Comparison of ENCODE assay signal across 1 cellular context in the genomic region with DNA sequence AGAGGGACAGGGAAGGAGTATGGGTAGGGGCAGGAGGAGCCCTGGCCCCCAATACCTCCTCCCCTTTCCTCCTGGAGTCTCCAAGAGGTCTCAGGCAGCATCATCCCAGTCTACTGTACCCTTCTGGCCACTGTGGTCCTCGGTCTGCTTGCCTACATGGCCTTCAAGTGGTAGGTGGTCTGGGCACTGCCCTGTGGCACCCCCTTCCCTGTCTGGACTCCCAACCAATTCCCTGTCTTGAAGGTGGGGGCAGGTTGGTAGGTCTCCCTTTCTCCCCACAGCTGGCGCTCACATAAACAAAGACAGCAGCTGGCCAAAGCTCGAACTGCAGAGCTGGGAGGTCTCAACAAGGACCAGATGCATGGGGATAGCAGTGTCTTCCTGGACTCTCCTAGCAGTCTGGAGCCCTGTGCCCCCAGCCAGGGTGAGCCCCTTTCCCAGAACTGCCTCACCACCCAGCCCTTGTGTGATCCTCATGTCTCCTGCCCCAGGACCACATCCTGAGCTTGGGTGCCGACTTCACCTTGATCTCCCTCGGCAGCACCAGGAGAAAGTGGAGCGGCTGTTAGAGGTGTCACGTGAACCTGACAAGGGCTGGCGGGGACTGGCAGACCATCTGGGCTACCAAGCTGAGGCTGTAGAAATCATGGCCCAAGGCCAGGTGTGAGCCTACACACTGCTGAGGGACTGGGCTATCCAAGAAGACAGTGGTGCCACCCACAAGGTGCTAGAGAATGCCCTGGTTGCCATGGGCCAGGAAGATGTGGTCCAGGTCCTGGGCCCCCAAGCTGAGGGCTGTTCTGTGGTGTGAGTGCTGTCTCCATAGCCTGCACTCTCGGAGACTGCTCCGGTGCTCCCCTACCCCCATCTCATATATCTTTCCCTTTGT.
TF ChIP-seq lines count a peak whose summit lies in the region.

No MANE protein-coding gene starts in this region.

TF ChIP-seq in IMR-90, 13 proteins besides CTCF, POLR2A, EP300 and RAD21:
- TF ChIP-seq RCOR1 (IDR thresholded peaks at IDR 0.05; ENCODE audit: insufficient replicate concordance, low read length) (no peak), NFE2L2 (IDR thresholded peaks at IDR 0.05; ENCODE audit: low read depth, low read length) (no peak), MXI1 (IDR thresholded peaks at IDR 0.05; ENCODE audit: borderline replicate concordance, low read depth, low read length) (no peak)
- TF ChIP-seq, protein P1, sequence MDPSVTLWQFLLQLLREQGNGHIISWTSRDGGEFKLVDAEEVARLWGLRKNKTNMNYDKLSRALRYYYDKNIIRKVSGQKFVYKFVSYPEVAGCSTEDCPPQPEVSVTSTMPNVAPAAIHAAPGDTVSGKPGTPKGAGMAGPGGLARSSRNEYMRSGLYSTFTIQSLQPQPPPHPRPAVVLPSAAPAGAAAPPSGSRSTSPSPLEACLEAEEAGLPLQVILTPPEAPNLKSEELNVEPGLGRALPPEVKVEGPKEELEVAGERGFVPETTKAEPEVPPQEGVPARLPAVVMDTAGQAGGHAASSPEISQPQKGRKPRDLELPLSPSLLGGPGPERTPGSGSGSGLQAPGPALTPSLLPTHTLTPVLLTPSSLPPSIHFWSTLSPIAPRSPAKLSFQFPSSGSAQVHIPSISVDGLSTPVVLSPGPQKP (IDR thresholded peaks at IDR 0.05; ENCODE audit: borderline replicate concordance, low read depth, low read length): no peak
- TF ChIP-seq, protein P2, sequence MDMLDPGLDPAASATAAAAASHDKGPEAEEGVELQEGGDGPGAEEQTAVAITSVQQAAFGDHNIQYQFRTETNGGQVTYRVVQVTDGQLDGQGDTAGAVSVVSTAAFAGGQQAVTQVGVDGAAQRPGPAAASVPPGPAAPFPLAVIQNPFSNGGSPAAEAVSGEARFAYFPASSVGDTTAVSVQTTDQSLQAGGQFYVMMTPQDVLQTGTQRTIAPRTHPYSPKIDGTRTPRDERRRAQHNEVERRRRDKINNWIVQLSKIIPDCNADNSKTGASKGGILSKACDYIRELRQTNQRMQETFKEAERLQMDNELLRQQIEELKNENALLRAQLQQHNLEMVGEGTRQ (IDR thresholded peaks at IDR 0.05; ENCODE audit: low read depth, low read length): no peak
